Comparison of ENCODE assay signal across 28 cellular contexts in genomic region chr2:237478969-237479368, GRCh38. TPM values are rescaled to one million over a fixed set of nuclear protein-coding genes. Genes with fewer than 3 reads are reported as not detected.
"Had no signal": no experiment of that assay in that cellular context is flagged by ENCODE, and none has a peak within 500 bp of the region (broad histone marks: within the 10 kb centered on the region; RNA-seq: fewer than 3 reads in every experiment).

No MANE protein-coding gene starts in this region.

- ATAC-seq: foreskin keratinocyte; gastroesophageal sphincter; heart left ventricle; left lung; naive thymus-derived CD8-positive, alpha-beta T cell; right cardiac atrium; stimulated activated effector memory CD8-positive, alpha-beta T cell treated with anti-CD3 and anti-CD28 coated beads, Interleukin-12 subunit alpha, Interleukin-12 subunit beta, amount 100 ng/mL, for 72 hours; upper lobe of right lung had no signal

- H3K9me3 Mint-ChIP-seq: mesothelial cell of epicardium; naive thymus-derived CD8-positive, alpha-beta T cell; nephron progenitor cell; stimulated activated effector memory CD8-positive, alpha-beta T cell treated with anti-CD3 and anti-CD28 coated beads, Interleukin-12 subunit alpha, Interleukin-12 subunit beta, amount 100 ng/mL, for 72 hours had no signal

- H3K27ac ChIP-seq: colonic mucosa, esophagus muscularis mucosa, foreskin keratinocyte, heart left ventricle, hepatocyte, left lung, ovary, sigmoid colon, testis, tibial artery, upper lobe of right lung, uterus had no signal

- H3K4me3 Mint-ChIP-seq: mesothelial cell of epicardium; naive thymus-derived CD8-positive, alpha-beta T cell; nephron progenitor cell; stimulated activated effector memory CD8-positive, alpha-beta T cell treated with anti-CD3 and anti-CD28 coated beads, Interleukin-12 subunit alpha, Interleukin-12 subunit beta, amount 100 ng/mL, for 72 hours had no signal

- DNase-seq: colonic mucosa; dermis blood vessel endothelial cell; effector memory CD4-positive, alpha-beta T cell; foreskin keratinocyte; heart left ventricle; kidney; left lung; mesenchymal stem cell; naive thymus-derived CD8-positive, alpha-beta T cell; nephron progenitor cell; ovary; right cardiac atrium; sigmoid colon; stimulated activated CD4-positive, alpha-beta T cell treated with anti-CD3 and anti-CD28 coated beads, Interleukin-2, amount 100 ng/mL, for 24 hours; stimulated activated CD4-positive, alpha-beta T cell treated with anti-CD3 and anti-CD28 coated beads, Interleukin-4, amount 100 ng/mL, for 24 hours; stimulated activated naive CD4-positive, alpha-beta T cell treated with Interleukin-2 at 50 U/mL for 16 hours; stomach; testis; tibial artery; upper lobe of right lung; uterus had no signal

- H3K36me3 Mint-ChIP-seq: mesothelial cell of epicardium; stimulated activated effector memory CD8-positive, alpha-beta T cell treated with anti-CD3 and anti-CD28 coated beads, Interleukin-12 subunit alpha, Interleukin-12 subunit beta, amount 100 ng/mL, for 72 hours had no signal

- H3K79me2 ChIP-seq: hepatocyte had no signal

- H3K27ac Mint-ChIP-seq: mesothelial cell of epicardium; naive thymus-derived CD8-positive, alpha-beta T cell; nephron progenitor cell; stimulated activated effector memory CD8-positive, alpha-beta T cell treated with anti-CD3 and anti-CD28 coated beads, Interleukin-12 subunit alpha, Interleukin-12 subunit beta, amount 100 ng/mL, for 72 hours had no signal

- H2AFZ ChIP-seq: hepatocyte had no signal

- H3K4me2 ChIP-seq: hepatocyte had no signal

- H3K4me1 ChIP-seq: colonic mucosa, foreskin keratinocyte had no signal

- H3K4me3 ChIP-seq: colonic mucosa, esophagus muscularis mucosa, gastroesophageal sphincter, heart left ventricle, hepatocyte, left lung, ovary, sigmoid colon, stomach, testis, tibial artery, upper lobe of right lung, uterus had no signal

- H3K36me3 ChIP-seq: colonic mucosa, esophagus muscularis mucosa, gastroesophageal sphincter, heart left ventricle, left lung, ovary, sigmoid colon, stomach, tibial artery, upper lobe of right lung, uterus had no signal

- H3K9me3 ChIP-seq: colonic mucosa, esophagus muscularis mucosa, gastroesophageal sphincter, heart left ventricle, left lung, ovary, sigmoid colon, stomach, testis, tibial artery, upper lobe of right lung, uterus had no signal

RNA-seq across cellular contexts. Expression of gene MLPH, which starts 8.1 kb away (rescaled TPM):
- total RNA-seq: endothelial cell of umbilical vein; naive thymus-derived CD8-positive, alpha-beta T cell; skeletal muscle tissue had no signal
